In genomic region chr7:21030237-21030636, GRCh38 we compare ENCODE assay signal across 13 cellular contexts.
"Had no signal": no experiment of that assay in that cellular context is flagged by ENCODE, and none has a peak within 500 bp of the region (broad histone marks: within the 10 kb centered on the region; RNA-seq: fewer than 3 reads in every experiment).

No MANE protein-coding gene starts in this region.

- FAIRE-seq: astrocyte, endometrium had no signal

- H3K27me3 ChIP-seq: ovary, upper lobe of left lung had no signal

- H3K27ac ChIP-seq: ovary, spleen, upper lobe of left lung had no signal

- H3K4me1 ChIP-seq: spleen had no signal

- H3K9me3 ChIP-seq: ovary, spleen, upper lobe of left lung had no signal

- H3K4me3 ChIP-seq: lung, ovary, spleen, upper lobe of left lung had no signal

- DNase-seq: activated CD4-positive, alpha-beta memory T cell treated with anti-CD3 and anti-CD28 coated beads for 36 hours; activated CD4-positive, alpha-beta T cell treated with anti-CD3 and anti-CD28 coated beads for 36 hours; activated CD8-positive, alpha-beta memory T cell treated with anti-CD3 and anti-CD28 coated beads, Interleukin-2, amount 10 ng/mL, durations not matched to agents 7 days and 5 days; activated naive CD4-positive, alpha-beta T cell treated with anti-CD3 and anti-CD28 coated beads, Interleukin-2, amount 50 U/mL, for 16 hours; activated T-cell treated with anti-CD3 and anti-CD28 coated beads, Interleukin-2, amount 50 U/mL, for 1 hour; midbrain; ovary; spleen; stimulated activated naive CD8-positive, alpha-beta T cell treated with anti-CD3 and anti-CD28 coated beads, Interleukin-15, amount 100 ng/mL, for 72 hours; upper lobe of left lung had no signal

- H3K36me3 ChIP-seq: ovary, spleen, upper lobe of left lung had no signal
